1 cellular context compared by ENCODE assay signal in genomic region chr5:124628721-124629596, GRCh38.
A peak's percentile ranks its signal among the peaks of the same experiment; 100 is the strongest.
TF ChIP-seq lines count a peak whose summit lies in the region.

No MANE protein-coding gene starts in this region.

TF ChIP-seq in HepG2, 621 proteins besides CTCF, POLR2A, EP300 and RAD21 (continued from another document and continues in another):
- TF ChIP-seq TFAP4 (IDR thresholded peaks at IDR 0.05; ENCODE audit: borderline replicate concordance, low read depth) (0 out of 2 replicates have a peak, but pooled peaks have one; percentile 37), NCOR1 (IDR thresholded peaks at IDR 0.05; ENCODE audit: borderline replicate concordance, low read length) (no peak), ZNF777 (CRISPR knock-in tag; IDR thresholded peaks at IDR 0.05) (no peak), NFATC3 (CRISPR knock-in tag; IDR thresholded peaks at IDR 0.05) (no peak), ZNF577 (CRISPR knock-in tag; IDR thresholded peaks at IDR 0.05; ENCODE audit: borderline replicate concordance, low read depth) (no peak), ZBTB20 (CRISPR knock-in tag; IDR thresholded peaks at IDR 0.05; ENCODE audit: borderline replicate concordance, low read depth) (peak; percentile 59; the same call in 1 of the 2 replicates), CCAR2 (optimal IDR thresholded peaks at IDR 0.05; ENCODE audit: low read depth, low read length) (no peak), ZNF713 (CRISPR knock-in tag; IDR thresholded peaks at IDR 0.05) (no peak), GATAD1 (CRISPR knock-in tag; IDR thresholded peaks at IDR 0.05) (no peak), SOX5 (CRISPR knock-in tag; IDR thresholded peaks at IDR 0.05; ENCODE audit: borderline replicate concordance) (peak; percentile 43; the same call in 1 of the 2 replicates), ZNF674 (CRISPR knock-in tag; IDR thresholded peaks at IDR 0.05; ENCODE audit: low read depth) (no peak), FOXM1 (CRISPR knock-in tag; IDR thresholded peaks at IDR 0.05) (no peak), ZNF3 (CRISPR knock-in tag; IDR thresholded peaks at IDR 0.05) (peak; percentile 84; the same call in 1 of the 2 replicates), UBTF (CRISPR knock-in tag; IDR thresholded peaks at IDR 0.05) (peak; percentile 87), TRIM22 (IDR thresholded peaks at IDR 0.05) (no peak), SALL1 (CRISPR knock-in tag; IDR thresholded peaks at IDR 0.05) (peak; percentile 30; the same call in 1 of the 2 replicates), ZNF768 (CRISPR knock-in tag; IDR thresholded peaks at IDR 0.05) (0 out of 2 replicates have a peak, but pooled peaks have one; percentile 21), ZBTB38 (CRISPR knock-in tag; IDR thresholded peaks at IDR 0.05) (no peak), ZNF878 (CRISPR knock-in tag; IDR thresholded peaks at IDR 0.05) (no peak), ZNF724P (CRISPR knock-in tag; IDR thresholded peaks at IDR 0.05; ENCODE audit: borderline replicate concordance) (no peak), ZIK1 (CRISPR knock-in tag; IDR thresholded peaks at IDR 0.05; ENCODE audit: borderline replicate concordance, low read depth) (no peak), ZBTB42 (CRISPR knock-in tag; IDR thresholded peaks at IDR 0.05) (no peak), ZNF501 (CRISPR knock-in tag; IDR thresholded peaks at IDR 0.05) (0 out of 2 replicates have a peak, but pooled peaks have one; percentile 41), FUBP1 (CRISPR knock-in tag; IDR thresholded peaks at IDR 0.05; ENCODE audit: borderline replicate concordance) (no peak), TEAD3 (CRISPR knock-in tag; optimal IDR thresholded peaks at IDR 0.05; ENCODE audit: borderline replicate concordance) (no peak), ZNF773 (CRISPR knock-in tag; IDR thresholded peaks at IDR 0.05; ENCODE audit: borderline replicate concordance) (no peak), ZNF275 (CRISPR knock-in tag; IDR thresholded peaks at IDR 0.05; ENCODE audit: borderline replicate concordance) (no peak), PHF20 (CRISPR knock-in tag; IDR thresholded peaks at IDR 0.05) (no peak), KDM6A (CRISPR knock-in tag; IDR thresholded peaks at IDR 0.05; ENCODE audit: low read depth) (no peak), USF2 (IDR thresholded peaks at IDR 0.05; ENCODE audit: low read depth, low read length) (no peak), USF2 (CRISPR knock-in tag; IDR thresholded peaks at IDR 0.05; ENCODE audit: borderline replicate concordance) (no peak), SAP130 (CRISPR knock-in tag; IDR thresholded peaks at IDR 0.05; ENCODE audit: low read depth) (peak; percentile 66), ZNF687 (CRISPR knock-in tag; IDR thresholded peaks at IDR 0.05) (peak; percentile 87), MYPOP (CRISPR knock-in tag; IDR thresholded peaks at IDR 0.05) (no peak), JUN (CRISPR knock-in tag; IDR thresholded peaks at IDR 0.05) (peak; percentile 70; the same call in 1 of the 2 replicates), ZFP36 (IDR thresholded peaks at IDR 0.05; ENCODE audit: borderline replicate concordance, low read depth, low read length, partially characterized antibody) (peak; percentile 48), HDAC6 (IDR thresholded peaks at IDR 0.05; ENCODE audit: low read depth, low read length) (no peak), U2AF2 (IDR thresholded peaks at IDR 0.05; ENCODE audit: low read depth, low read length) (no peak), MED1 (CRISPR knock-in tag; IDR thresholded peaks at IDR 0.05) (no peak; the same call in 1 of the 2 replicates), PBX2 (CRISPR knock-in tag; IDR thresholded peaks at IDR 0.05) (no peak), FOSL2 (CRISPR knock-in tag; IDR thresholded peaks at IDR 0.05) (peak; percentile 97), RARA (CRISPR knock-in tag; IDR thresholded peaks at IDR 0.05) (peak; percentile 66), ZNF503 (CRISPR knock-in tag; IDR thresholded peaks at IDR 0.05) (peak; percentile 22; the same call in 1 of the 2 replicates), FOXA3 (CRISPR knock-in tag; IDR thresholded peaks at IDR 0.05) (peak; percentile 49), ZNF329 (CRISPR knock-in tag; IDR thresholded peaks at IDR 0.05; ENCODE audit: low read depth) (no peak), RBM39 (IDR thresholded peaks at IDR 0.05; ENCODE audit: low read depth, low read length, poor library complexity, severe bottlenecking) (no peak)
